2 cellular contexts compared by ENCODE assay signal in the genomic region with DNA sequence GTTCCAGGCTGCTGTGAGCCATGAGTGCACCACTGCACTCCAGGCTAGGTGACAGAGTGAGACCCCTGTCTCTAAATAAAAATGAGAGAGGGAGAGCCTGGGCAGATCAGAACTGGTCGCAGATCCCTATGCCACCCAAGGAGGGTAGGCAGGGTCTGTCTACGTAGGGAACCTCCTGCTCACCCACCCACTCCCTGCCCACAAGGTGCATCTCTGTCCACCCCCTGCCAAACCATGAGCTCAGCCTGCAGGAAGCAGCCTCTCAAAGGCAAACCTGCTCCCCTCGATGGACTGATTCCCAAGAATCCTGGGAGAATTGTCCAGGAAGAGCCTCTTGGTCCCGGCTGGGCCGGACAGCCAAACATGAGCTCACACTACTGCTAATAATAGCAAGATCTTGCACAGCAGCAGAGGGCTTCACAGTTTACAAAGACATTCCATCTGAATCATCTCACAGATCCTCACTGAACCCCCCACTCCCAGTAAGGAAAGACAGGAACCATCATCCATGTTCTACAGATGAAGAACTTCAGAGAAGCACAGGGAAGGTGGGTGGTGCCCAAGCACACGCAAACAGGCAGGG.
TF ChIP-seq lines count a peak whose summit lies in the region.

No MANE protein-coding gene starts in this region.

TF ChIP-seq in liver, 16 proteins besides CTCF, POLR2A, EP300 and RAD21 (continued from another document):
- TF ChIP-seq REST (IDR thresholded peaks at IDR 0.05) (no peak), MAX (IDR thresholded peaks at IDR 0.05) (no peak), SP1 (IDR thresholded peaks at IDR 0.05) (no peak), HNF4A (conservative IDR thresholded peaks at IDR 0.05) (no peak), ATF3 (IDR thresholded peaks at IDR 0.05) (no peak), FOXA2 (IDR thresholded peaks at IDR 0.05) (no peak), YY1 (IDR thresholded peaks at IDR 0.05) (no peak)
- TF ChIP-seq, protein P1, sequence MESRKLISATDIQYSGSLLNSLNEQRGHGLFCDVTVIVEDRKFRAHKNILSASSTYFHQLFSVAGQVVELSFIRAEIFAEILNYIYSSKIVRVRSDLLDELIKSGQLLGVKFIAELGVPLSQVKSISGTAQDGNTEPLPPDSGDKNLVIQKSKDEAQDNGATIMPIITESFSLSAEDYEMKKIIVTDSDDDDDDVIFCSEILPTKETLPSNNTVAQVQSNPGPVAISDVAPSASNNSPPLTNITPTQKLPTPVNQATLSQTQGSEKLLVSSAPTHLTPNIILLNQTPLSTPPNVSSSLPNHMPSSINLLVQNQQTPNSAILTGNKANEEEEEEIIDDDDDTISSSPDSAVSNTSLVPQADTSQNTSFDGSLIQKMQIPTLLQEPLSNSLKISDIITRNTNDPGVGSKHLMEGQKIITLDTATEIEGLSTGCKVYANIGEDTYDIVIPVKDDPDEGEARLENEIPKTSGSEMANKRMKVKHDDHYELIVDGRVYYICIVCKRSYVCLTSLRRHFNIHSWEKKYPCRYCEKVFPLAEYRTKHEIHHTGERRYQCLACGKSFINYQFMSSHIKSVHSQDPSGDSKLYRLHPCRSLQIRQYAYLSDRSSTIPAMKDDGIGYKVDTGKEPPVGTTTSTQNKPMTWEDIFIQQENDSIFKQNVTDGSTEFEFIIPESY (IDR thresholded peaks at IDR 0.05): no peak
TF ChIP-seq in liver: peak in this region for 0.

TF ChIP-seq in HepG2, 621 proteins besides CTCF, POLR2A, EP300 and RAD21 (continued from another document):
- TF ChIP-seq, protein P2, sequence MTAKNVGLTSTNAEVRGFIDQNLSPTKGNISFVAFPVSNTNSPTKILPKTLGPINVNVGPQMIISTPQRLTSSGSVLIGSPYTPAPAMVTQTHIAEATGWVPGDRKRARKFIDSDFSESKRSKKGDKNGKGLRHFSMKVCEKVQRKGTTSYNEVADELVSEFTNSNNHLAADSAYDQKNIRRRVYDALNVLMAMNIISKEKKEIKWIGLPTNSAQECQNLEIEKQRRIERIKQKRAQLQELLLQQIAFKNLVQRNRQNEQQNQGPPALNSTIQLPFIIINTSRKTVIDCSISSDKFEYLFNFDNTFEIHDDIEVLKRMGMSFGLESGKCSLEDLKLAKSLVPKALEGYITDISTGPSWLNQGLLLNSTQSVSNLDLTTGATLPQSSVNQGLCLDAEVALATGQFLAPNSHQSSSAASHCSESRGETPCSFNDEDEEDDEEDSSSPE (CRISPR knock-in tag; IDR thresholded peaks at IDR 0.05): no peak
- TF ChIP-seq ZNF484 (CRISPR knock-in tag; IDR thresholded peaks at IDR 0.05; ENCODE audit: borderline replicate concordance, low read depth) (no peak), EHMT2 (IDR thresholded peaks at IDR 0.05; ENCODE audit: borderline replicate concordance, low read depth, low read length) (no peak), GTF3A (CRISPR knock-in tag; conservative IDR thresholded peaks at IDR 0.05) (no peak)
TF ChIP-seq in HepG2: peak in this region for 0.
